ENCODE assay signal across 1 cellular context in the genomic region with DNA sequence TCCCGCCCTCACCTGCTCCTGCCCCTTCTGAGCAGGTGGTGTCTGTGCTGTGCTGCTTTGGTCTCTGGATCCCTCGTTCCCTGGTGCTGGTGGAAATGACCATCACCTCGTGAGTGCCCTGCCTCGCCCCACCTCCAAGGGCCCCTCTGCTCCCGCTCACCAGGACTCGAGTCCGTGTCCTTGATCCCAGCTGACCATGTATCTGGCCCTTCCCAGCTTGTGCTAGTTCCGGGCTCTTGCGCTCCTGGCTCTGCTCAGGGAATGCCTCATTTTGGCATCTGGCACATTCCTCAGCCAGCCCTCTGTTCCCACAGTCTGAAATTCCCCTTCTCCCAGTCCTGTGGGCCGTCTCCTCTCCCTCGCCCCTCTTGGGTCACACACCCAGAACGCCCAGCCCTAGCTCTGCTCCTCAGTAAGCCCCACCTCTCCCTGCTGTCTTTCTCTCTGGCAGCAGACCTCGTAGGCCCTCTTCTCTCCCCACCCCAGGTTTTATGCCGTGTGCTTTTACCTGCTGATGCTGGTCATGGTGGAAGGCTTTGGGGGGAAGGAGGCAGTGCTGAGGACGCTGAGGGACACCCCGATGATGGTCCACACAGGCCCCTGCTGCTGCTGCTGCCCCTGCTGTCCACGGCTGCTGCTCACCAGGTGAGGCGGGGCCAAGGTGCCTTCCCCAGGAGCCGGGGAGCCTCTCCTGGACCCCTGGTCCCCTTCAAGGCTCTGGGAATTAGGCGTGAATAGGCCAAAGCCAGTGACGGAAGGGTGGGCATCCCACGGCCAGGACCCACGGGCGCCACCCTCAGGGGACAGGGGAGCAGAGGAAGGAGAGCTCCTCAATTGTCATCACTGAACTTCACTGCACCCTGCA.
TF ChIP-seq lines count a peak whose summit lies in the region.

No MANE protein-coding gene starts in this region.

TF ChIP-seq in HepG2, 621 proteins besides CTCF, POLR2A, EP300 and RAD21 (continued from another document):
- TF ChIP-seq NFKBIZ (CRISPR knock-in tag; IDR thresholded peaks at IDR 0.05), result no peak
- peak; percentile 40; the same call in 1 of the 2 replicates for TF ChIP-seq KDM2A (CRISPR knock-in tag; IDR thresholded peaks at IDR 0.05; ENCODE audit: borderline replicate concordance, low read depth)
- no peak for TF ChIP-seq ZNF484 (CRISPR knock-in tag; IDR thresholded peaks at IDR 0.05; ENCODE audit: borderline replicate concordance, low read depth)
- no peak for TF ChIP-seq RFX3 (CRISPR knock-in tag; IDR thresholded peaks at IDR 0.05)
- peak; percentile 57; the same call in 1 of the 2 replicates for TF ChIP-seq ZNF205 (CRISPR knock-in tag; IDR thresholded peaks at IDR 0.05)
- no peak for TF ChIP-seq RFX5 (IDR thresholded peaks at IDR 0.05; ENCODE audit: low read depth, low read length)
- peak; percentile 60; the same call in 1 of the 2 replicates for TF ChIP-seq MEIS2 (CRISPR knock-in tag; IDR thresholded peaks at IDR 0.05)
- TF ChIP-seq CREM (IDR thresholded peaks at IDR 0.05), result no peak
- TF ChIP-seq CREM (CRISPR knock-in tag; IDR thresholded peaks at IDR 0.05), result no peak
- peak; percentile 79; the same call in 1 of the 2 replicates for TF ChIP-seq KDM5B (CRISPR knock-in tag; IDR thresholded peaks at IDR 0.05; ENCODE audit: borderline replicate concordance)
- TF ChIP-seq ZNF703 (CRISPR knock-in tag; IDR thresholded peaks at IDR 0.05; ENCODE audit: borderline replicate concordance), result no peak
- TF ChIP-seq SOX6 (IDR thresholded peaks at IDR 0.05), result no peak
- TF ChIP-seq SOX6 (CRISPR knock-in tag; IDR thresholded peaks at IDR 0.05), result peak; percentile 44; the same call in 1 of the 2 replicates
- TF ChIP-seq FOXJ3 (CRISPR knock-in tag; IDR thresholded peaks at IDR 0.05; ENCODE audit: borderline replicate concordance), result no peak
- TF ChIP-seq ZNF780A (CRISPR knock-in tag; IDR thresholded peaks at IDR 0.05), result no peak
